19 cellular contexts compared by ENCODE assay signal in genomic region chr1:101250656-101251272, GRCh38. TPM values are rescaled to one million over a fixed set of nuclear protein-coding genes. Genes with fewer than 3 reads are reported as not detected.
DNase-seq lines count a peak whose midpoint lies in the region; ATAC-seq and TF ChIP-seq lines count a peak whose summit lies in the region.
"Had no signal": no experiment of that assay in that cellular context is flagged by ENCODE, and none has a peak within 500 bp of the region (broad histone marks: within the 10 kb centered on the region; RNA-seq: fewer than 3 reads in every experiment).

No MANE protein-coding gene starts in this region.

- in situ Hi-C loops in astrocyte of the spinal cord (cut with HindIII; ENCODE audit: low sequenced_read_pairs) = no loop called here

- DNase-seq in DND-41 (no peak), astrocyte of the spinal cord (ENCODE audit: low read depth, low spot score) (peak; percentile 43), MG63 (no peak), GM20000 (ENCODE audit: low spot score) (no peak), kidney tubule cell (ENCODE audit: low spot score) (no peak)
- DNase-seq: AML-193; left colon; NCI-H1417; NCI-H2171 treated with DMSO at 0.1 percent for 48 hours; NCI-H69; stimulated activated CD4-positive, alpha-beta T cell treated with anti-CD3 and anti-CD28 coated beads, Interleukin-2, amount 100 ng/mL, for 48 hours; T1000 had no signal

- peaks cover 36 to 45% (median 44%) of the 10 kb centered on the region in 3 donors for H3K4me1 Mint-ChIP-seq in IgD-negative memory B cell
- H3K4me1 Mint-ChIP-seq in nephron = peaks cover 10% of the 10 kb centered on the region

- H3K4me3 ChIP-seq in DND-41 (ENCODE audit: low read depth in 1 of 2, low read length in 2 of 2) = no peak overlapping the region
- H3K4me3 ChIP-seq in astrocyte of the spinal cord (ENCODE audit: low read depth, low read length) = no peak overlapping the region
- no peak overlapping the region for H3K4me3 ChIP-seq in MG63
- H3K4me3 ChIP-seq: coronary artery, gastroesophageal sphincter, SK-N-MC had no signal

- H3K79me2 ChIP-seq in DND-41 (ENCODE audit: insufficient read depth, low read length) = no peaks in the 10 kb centered on the region

- H3K9me3 Mint-ChIP-seq in IgD-negative memory B cell = no peaks in the 10 kb centered on the region
- H3K9me3 Mint-ChIP-seq in nephron = no peaks in the 10 kb centered on the region

- peak overlapping the region; percentile 44; the same call in 1 of the 2 replicates for H2AFZ ChIP-seq in DND-41 (ENCODE audit: low read depth, low read length)

- TF ChIP-seq CTCF in DND-41 (IDR thresholded peaks at IDR 0.05; ENCODE audit: borderline replicate concordance, extremely low read depth, low read length, poor library complexity, severe bottlenecking) (no peak), astrocyte of the spinal cord (IDR thresholded peaks at IDR 0.05; ENCODE audit: low read depth, low read length) (no peak), nephron (IDR thresholded peaks at IDR 0.05; ENCODE audit: unreplicated experiment in 3 of 3) (no peak), GM20000 (IDR thresholded peaks at IDR 0.05; ENCODE audit: extremely low read depth, missing control alignments) (no peak)

- no peaks in the 10 kb centered on the region for H3K36me3 ChIP-seq in DND-41 (ENCODE audit: insufficient read depth, low read length)
- no peaks in the 10 kb centered on the region for H3K36me3 ChIP-seq in MG63
- H3K36me3 ChIP-seq: gastroesophageal sphincter had no signal

- H3K9ac ChIP-seq in DND-41 (ENCODE audit: low read depth, low read length) = no peak overlapping the region

- H3K4me2 ChIP-seq in DND-41 (ENCODE audit: insufficient read depth, low read length) = no peak overlapping the region

- H3K27ac Mint-ChIP-seq in IgD-negative memory B cell (peak overlapping the region in 2 of 3 donors; percentile 82 to 83), nephron (peak overlapping the region; percentile 49 to 89 (median 50))

- H3K36me3 Mint-ChIP-seq in IgD-negative memory B cell = peaks cover 2% of the 10 kb centered on the region
- H3K36me3 Mint-ChIP-seq in nephron (ENCODE audit: low read depth) = no peaks in the 10 kb centered on the region

- H3K4me1 ChIP-seq in DND-41 (ENCODE audit: insufficient read depth, low read length) = no peaks in the 10 kb centered on the region
- H3K4me1 ChIP-seq: gastroesophageal sphincter had no signal

- H3K27ac ChIP-seq in DND-41 (ENCODE audit: low read length) = no peak overlapping the region
- H3K27ac ChIP-seq: coronary artery, gastroesophageal sphincter, SK-N-MC had no signal

- H3K27me3 Mint-ChIP-seq in IgD-negative memory B cell (no peaks in the 10 kb centered on the region), nephron (ENCODE audit: low read depth) (peaks cover 14% of the 10 kb centered on the region)

- H3K9me3 ChIP-seq in DND-41 (ENCODE audit: insufficient read depth, low read length, severe bottlenecking) (no peaks in the 10 kb centered on the region), MG63 (no peaks in the 10 kb centered on the region)
- H3K9me3 ChIP-seq: gastroesophageal sphincter had no signal

- ATAC-seq in DND-41 (ENCODE audit: insufficient read depth, low read depth) (no peak), GM21360 (IDR thresholded peaks at IDR 0.05; ENCODE audit: unreplicated experiment) (no peak)
- ATAC-seq: gastroesophageal sphincter, left colon, Panc1 had no signal

- H4K20me1 ChIP-seq in DND-41 (ENCODE audit: insufficient read depth, low read length) = no peaks in the 10 kb centered on the region

- H3K4me3 Mint-ChIP-seq in IgD-negative memory B cell (peak overlapping the region in 3 of 4 donors; percentile 10 to 84 (median 73)), nephron (no peak overlapping the region)

- no peaks in the 10 kb centered on the region for H3K27me3 ChIP-seq in DND-41 (ENCODE audit: insufficient read depth, low read length, poor library complexity)
- no peaks in the 10 kb centered on the region for H3K27me3 ChIP-seq in MG63
- H3K27me3 ChIP-seq: gastroesophageal sphincter had no signal

RNA-seq across cellular contexts. Expression of gene S1PR1, which starts 13.9 kb away (rescaled TPM):
- 126 TPM for polyA plus RNA-seq in IgD-negative memory B cell
- total RNA-seq in MG63 (2014; rRNA removed; shearing (Covaris generic); ENCODE audit: low replicate concordance) = 0.30 TPM in 1 of 2 replicates, not detected in the other

Comparison
In these comparisons a context has a peak if more than half of its experiments do, and no peak if none do; other contexts are left out.
1. H3K4me3 Mint-ChIP-seq: peak in IgD-negative memory B cell (3 of 4); none in nephron (0 of 3).